Comparison of ENCODE assay signal across 16 cellular contexts in genomic region chr17:63232565-63233310, GRCh38.
"Had no signal": no experiment of that assay in that cellular context is flagged by ENCODE, and none has a peak within 500 bp of the region (broad histone marks: within the 10 kb centered on the region; RNA-seq: fewer than 3 reads in every experiment).

No MANE protein-coding gene starts in this region.

- H3K4me3 ChIP-seq: ascending aorta, gastrocnemius medialis, heart left ventricle, ovary, sigmoid colon, thoracic aorta, upper lobe of left lung had no signal

- H3K36me3 ChIP-seq: ascending aorta, gastrocnemius medialis, ovary, sigmoid colon, thoracic aorta, upper lobe of left lung had no signal

- H3K4me1 ChIP-seq: ascending aorta, gastrocnemius medialis, heart left ventricle, sigmoid colon, upper lobe of left lung had no signal

- H3K27ac ChIP-seq: ascending aorta, gastrocnemius medialis, heart left ventricle, ovary, sigmoid colon, thoracic aorta, upper lobe of left lung, VCaP had no signal

- DNase-seq: activated CD4-positive, alpha-beta T cell treated with anti-CD3 and anti-CD28 coated beads, Interleukin-2, amount 50 U/mL, for 4 hours; activated gamma-delta T cell; cortex of kidney; heart left ventricle; immature natural killer cell; natural killer cell; ovary; sigmoid colon; stimulated activated CD4-positive, alpha-beta T cell treated with anti-CD3 and anti-CD28 coated beads, Interleukin-4, amount 100 ng/mL, for 4 hours; stimulated activated naive B cell treated with anti-CD40 and anti-IgM and Interleukin-4, amounts not matched to agents 10 μg/mL and 1 μg/mL and 100 μg/mL, for 72 hours; T-helper 17 cell; upper lobe of left lung had no signal

- H3K9me3 ChIP-seq: gastrocnemius medialis, ovary had no signal

- H3K27me3 ChIP-seq: ascending aorta, gastrocnemius medialis, heart left ventricle, ovary, sigmoid colon, upper lobe of left lung had no signal
